Comparison of ENCODE assay signal across 1 cellular context in the genomic region with DNA sequence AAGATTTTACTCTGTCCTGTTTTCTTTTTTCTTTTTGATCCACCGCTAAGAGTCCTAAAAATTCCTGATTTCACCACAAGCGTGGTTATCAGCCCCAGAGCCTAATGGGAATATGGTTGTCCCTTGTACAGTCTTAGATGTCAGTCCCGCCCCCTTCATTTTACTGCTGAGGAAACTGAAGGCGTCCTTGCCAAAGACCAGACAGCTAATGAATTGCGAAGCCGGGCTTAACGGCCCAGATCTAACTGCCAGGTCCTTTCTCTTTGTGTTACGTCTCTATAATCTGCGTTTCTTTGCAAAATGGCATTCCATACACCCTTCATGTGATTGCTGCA.
TF ChIP-seq lines count a peak whose summit lies in the region.

No MANE protein-coding gene starts in this region.

TF ChIP-seq in HepG2, 621 proteins besides CTCF, POLR2A, EP300 and RAD21 (continued from another document):
- TF ChIP-seq GLMP (CRISPR knock-in tag; IDR thresholded peaks at IDR 0.05; ENCODE audit: borderline replicate concordance): 0 out of 2 replicates have a peak, but pooled peaks have one; percentile 32
- no peak for TF ChIP-seq CC2D1A (CRISPR knock-in tag; IDR thresholded peaks at IDR 0.05)
- TF ChIP-seq ZNF709 (CRISPR knock-in tag; IDR thresholded peaks at IDR 0.05): 0 out of 2 replicates have a peak, but pooled peaks have one; percentile 4
- 0 out of 2 replicates have a peak, but pooled peaks have one; percentile 5 for TF ChIP-seq CEBPG (CRISPR knock-in tag; IDR thresholded peaks at IDR 0.05)
- TF ChIP-seq SETDB1 (CRISPR knock-in tag; IDR thresholded peaks at IDR 0.05; ENCODE audit: borderline replicate concordance): no peak
- 0 out of 2 replicates have a peak, but pooled peaks have one; percentile 16 for TF ChIP-seq SIN3A (IDR thresholded peaks at IDR 0.05; ENCODE audit: borderline replicate concordance, low read depth, low read length)
- 0 out of 2 replicates have a peak, but pooled peaks have one; percentile 5 for TF ChIP-seq HOXD1 (CRISPR knock-in tag; IDR thresholded peaks at IDR 0.05)
- no peak for TF ChIP-seq SAP130 (CRISPR knock-in tag; IDR thresholded peaks at IDR 0.05; ENCODE audit: low read depth)
- peak; percentile 11 for TF ChIP-seq TEAD3 (CRISPR knock-in tag; optimal IDR thresholded peaks at IDR 0.05; ENCODE audit: borderline replicate concordance)
- TF ChIP-seq, protein P1, sequence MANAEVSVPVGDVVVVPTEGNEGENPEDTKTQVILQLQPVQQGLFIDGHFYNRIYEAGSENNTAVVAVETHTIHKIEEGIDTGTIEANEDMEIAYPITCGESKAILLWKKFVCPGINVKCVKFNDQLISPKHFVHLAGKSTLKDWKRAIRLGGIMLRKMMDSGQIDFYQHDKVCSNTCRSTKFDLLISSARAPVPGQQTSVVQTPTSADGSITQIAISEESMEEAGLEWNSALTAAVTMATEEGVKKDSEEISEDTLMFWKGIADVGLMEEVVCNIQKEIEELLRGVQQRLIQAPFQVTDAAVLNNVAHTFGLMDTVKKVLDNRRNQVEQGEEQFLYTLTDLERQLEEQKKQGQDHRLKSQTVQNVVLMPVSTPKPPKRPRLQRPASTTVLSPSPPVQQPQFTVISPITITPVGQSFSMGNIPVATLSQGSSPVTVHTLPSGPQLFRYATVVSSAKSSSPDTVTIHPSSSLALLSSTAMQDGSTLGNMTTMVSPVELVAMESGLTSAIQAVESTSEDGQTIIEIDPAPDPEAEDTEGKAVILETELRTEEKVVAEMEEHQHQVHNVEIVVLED (CRISPR knock-in tag; IDR thresholded peaks at IDR 0.05; ENCODE audit: borderline replicate concordance): no peak
- no peak for TF ChIP-seq PITX1 (CRISPR knock-in tag; IDR thresholded peaks at IDR 0.05)
- TF ChIP-seq, protein P2, sequence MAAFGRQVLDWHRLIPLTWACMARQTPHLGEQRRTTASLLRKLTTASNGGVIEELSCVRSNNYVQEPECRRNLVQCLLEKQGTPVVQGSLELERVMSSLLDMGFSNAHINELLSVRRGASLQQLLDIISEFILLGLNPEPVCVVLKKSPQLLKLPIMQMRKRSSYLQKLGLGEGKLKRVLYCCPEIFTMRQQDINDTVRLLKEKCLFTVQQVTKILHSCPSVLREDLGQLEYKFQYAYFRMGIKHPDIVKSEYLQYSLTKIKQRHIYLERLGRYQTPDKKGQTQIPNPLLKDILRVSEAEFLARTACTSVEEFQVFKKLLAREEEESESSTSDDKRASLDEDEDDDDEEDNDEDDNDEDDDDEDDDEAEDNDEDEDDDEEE (CRISPR knock-in tag; IDR thresholded peaks at IDR 0.05): peak; percentile 65; the same call in 1 of the 2 replicates
- 0 out of 2 replicates have a peak, but pooled peaks have one; percentile 6 for TF ChIP-seq ZNF747 (CRISPR knock-in tag; IDR thresholded peaks at IDR 0.05; ENCODE audit: borderline replicate concordance)
- TF ChIP-seq ZNF784 (CRISPR knock-in tag; IDR thresholded peaks at IDR 0.05; ENCODE audit: borderline replicate concordance): 0 out of 2 replicates have a peak, but pooled peaks have one; percentile 11
- 0 out of 2 replicates have a peak, but pooled peaks have one; percentile 4 for TF ChIP-seq ZNF431 (CRISPR knock-in tag; IDR thresholded peaks at IDR 0.05; ENCODE audit: borderline replicate concordance, low read depth)
- no peak for TF ChIP-seq JUND (CRISPR knock-in tag; IDR thresholded peaks at IDR 0.05)
- TF ChIP-seq ZBTB14 (CRISPR knock-in tag; IDR thresholded peaks at IDR 0.05): 0 out of 2 replicates have a peak, but pooled peaks have one; percentile 1
- TF ChIP-seq ZNF496 (CRISPR knock-in tag; IDR thresholded peaks at IDR 0.05; ENCODE audit: insufficient replicate concordance): no peak
- TF ChIP-seq ELF3 (CRISPR knock-in tag; IDR thresholded peaks at IDR 0.05): no peak
- TF ChIP-seq REL (CRISPR knock-in tag; conservative IDR thresholded peaks at IDR 0.05): 0 out of 2 replicates have a peak, but pooled peaks have one; percentile 59
- 0 out of 2 replicates have a peak, but pooled peaks have one; percentile 11 for TF ChIP-seq SIX1 (CRISPR knock-in tag; IDR thresholded peaks at IDR 0.05; ENCODE audit: borderline replicate concordance)
- no peak for TF ChIP-seq SIN3B (IDR thresholded peaks at IDR 0.05; ENCODE audit: low read length)
